ENCODE assay signal across 19 cellular contexts in the genomic region with DNA sequence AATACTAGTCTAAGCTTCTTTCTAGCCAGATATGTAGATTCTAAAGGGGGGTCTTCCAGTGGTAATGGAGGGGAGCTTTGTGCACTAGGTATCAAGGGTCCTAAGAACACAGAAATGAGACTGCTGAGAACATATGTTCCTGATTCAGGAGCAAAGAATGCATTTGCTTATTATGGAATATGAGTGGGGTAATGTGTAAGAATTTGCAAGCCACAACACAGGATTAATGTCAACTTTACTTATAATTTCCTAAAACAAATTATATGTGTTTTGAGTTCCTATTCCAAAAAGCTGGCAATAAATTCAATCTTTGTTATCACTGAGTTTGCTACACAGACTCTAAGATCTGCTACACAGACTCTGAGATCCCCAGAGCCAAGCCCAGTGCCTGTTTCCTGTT.
A peak's percentile ranks its signal among the peaks of the same experiment; 100 is the strongest.
DNase-seq lines count a peak whose midpoint lies in the region; ATAC-seq and TF ChIP-seq lines count a peak whose summit lies in the region.
"Had no signal": no experiment of that assay in that cellular context is flagged by ENCODE, and none has a peak within 500 bp of the region (broad histone marks: within the 10 kb centered on the region; RNA-seq: fewer than 3 reads in every experiment).

No MANE protein-coding gene starts in this region.

- in situ Hi-C loops in astrocyte of the cerebellum (cut with HindIII; ENCODE audit: low sequenced_read_pairs) (no loop called here), brain microvascular endothelial cell (cut with HindIII; ENCODE audit: low pct_ligation_motif_present, low sequenced_read_pairs) (no loop called here)

- no peak for ATAC-seq in GM21825 (IDR thresholded peaks at IDR 0.05; ENCODE audit: unreplicated experiment)
- ATAC-seq in HG02870 (IDR thresholded peaks at IDR 0.05; ENCODE audit: unreplicated experiment), result no peak
- ATAC-seq: CD8-positive, alpha-beta T cell; left lobe of liver; stimulated activated memory B cell treated with anti-CD40 and anti-IgM and Interleukin-4, amounts not matched to agents 10 μg/mL and 1 μg/mL and 100 μg/mL, for 72 hours had no signal

- TF ChIP-seq CTCF in AG09319 (IDR thresholded peaks at IDR 0.05; ENCODE audit: low read depth, low read length) (no peak), astrocyte of the cerebellum (IDR thresholded peaks at IDR 0.05; ENCODE audit: low read depth, low read length, missing control alignments) (no peak), foreskin fibroblast (IDR thresholded peaks at IDR 0.05; ENCODE audit: low read depth, low read length) (no peak), brain microvascular endothelial cell (IDR thresholded peaks at IDR 0.05; ENCODE audit: low read depth, low read length, missing control alignments) (no peak)

- H3K27ac ChIP-seq in brain microvascular endothelial cell, result no peak overlapping the region
- H3K27ac ChIP-seq: KMS-11, testis had no signal

- H3K27me3 ChIP-seq in brain microvascular endothelial cell (replicated peaks), result no peaks in the 10 kb centered on the region
- H3K27me3 ChIP-seq: testis had no signal

- H3K4me3 ChIP-seq in astrocyte of the cerebellum (ENCODE audit: low read depth, low read length), result no peak overlapping the region
- no peak overlapping the region for H3K4me3 ChIP-seq in foreskin fibroblast (ENCODE audit: low read depth in 1 of 2, low read length in 2 of 2)
- no peak overlapping the region for H3K4me3 ChIP-seq in brain microvascular endothelial cell (ENCODE audit: low read depth, low read length)
- H3K4me3 ChIP-seq: testis had no signal

- DNase-seq in AG09319 (ENCODE audit: extremely low read depth, low read depth) (peak; percentile 27), HS-5 (ENCODE audit: low read depth) (peak; percentile 71), astrocyte of the cerebellum (ENCODE audit: low read depth) (peak; percentile 20), foreskin fibroblast (peak; percentile 40 to 73), brain microvascular endothelial cell (no peak), NOMO-1 treated with DMSO at 0.1 percent for 48 hours (lab: John Stamatoyannopoulos, UW; ENCODE audit: unreplicated experiment) (no peak)
- DNase-seq: activated CD4-positive, alpha-beta T cell treated with anti-CD3 and anti-CD28 coated beads for 4 hours; CD8-positive, alpha-beta T cell; midbrain; NCI-H2029; Right ventricle myocardium superior; stimulated activated CD4-positive, alpha-beta T cell treated with anti-CD3 and anti-CD28 coated beads, Interleukin-1b, Interleukin-23, amount 100 ng/mL, for 48 hours; T-helper 1 cell; testis had no signal

- no peaks in the 10 kb centered on the region for H3K36me3 ChIP-seq in brain microvascular endothelial cell (replicated peaks)

Comparison
In these comparisons a context has a peak if more than half of its experiments do, and no peak if none do; other contexts are left out.
1. DNase-seq: peak in AG09319 (single experiment), HS-5 (single experiment), astrocyte of the cerebellum (single experiment) and foreskin fibroblast (2 of 2); none in brain microvascular endothelial cell (single experiment) and NOMO-1 treated with DMSO at 0.1 percent for 48 hours (single experiment).